In genomic region chr2:218642786-218643185, GRCh38 we compare ENCODE assay signal across 32 cellular contexts.
"Had no signal": no experiment of that assay in that cellular context is flagged by ENCODE, and none has a peak within 500 bp of the region (broad histone marks: within the 10 kb centered on the region; RNA-seq: fewer than 3 reads in every experiment).

No MANE protein-coding gene starts in this region.

- DNase-seq: activated CD4-positive, alpha-beta memory T cell treated with anti-CD3 and anti-CD28 coated beads, Interleukin-2, amount 10 ng/mL, durations not matched to agents 7 days and 5 days; activated CD4-positive, alpha-beta T cell treated with anti-CD3 and anti-CD28 coated beads for 1 hour; activated CD4-positive, alpha-beta T cell treated with anti-CD3 and anti-CD28 coated beads for 48 hours; activated CD4-positive, CD25-positive, alpha-beta regulatory T cell; activated gamma-delta T cell; activated naive CD4-positive, alpha-beta T cell treated with Interleukin-2 at 50 U/mL for 16 hours; activated T-cell treated with anti-CD3 and anti-CD28 coated beads, Interleukin-2, amount 50 U/mL, for 24 hours; anterior cingulate cortex; caudate nucleus; cerebellar nuclear complex; MM.1S; MV-4-11; NCI-H1092; NCI-H1436 treated with DMSO at 0.1 percent for 48 hours; NCI-H1694 treated with DMSO at 0.1 percent for 48 hours; NCI-H2029; NCI-H2171; NCI-H510A; NCI-H526; NCI-H748 treated with DMSO at 0.1 percent for 48 hours; PC-9; SHP77; SJCRH30; T1000; WERI-Rb-1 had no signal

- H3K9me3 ChIP-seq: SJCRH30 had no signal

- H3K4me1 ChIP-seq: SJCRH30 had no signal

- H3K9me3 Mint-ChIP-seq: activated CD4-positive, alpha-beta memory T cell treated with anti-CD3 and anti-CD28 coated beads, Interleukin-2, amount 10 ng/mL, durations not matched to agents 7 days and 5 days; activated naive CD4-positive, alpha-beta T cell treated with anti-CD3 and anti-CD28 coated beads, Interleukin-2, amount 50 U/mL, for 24 hours; activated T-cell treated with anti-CD3 and anti-CD28 coated beads, Interleukin-2, amount 50 U/mL, for 24 hours; activated T-helper 2 cell treated with anti-CD3 and anti-CD28 coated beads, Interferon-gamma antibody, Interleukin-2, Interleukin-4, amounts not matched to agents 10 μg/mL and 5 μg/mL and 100 μg/mL, durations not matched to agents 14 hours and 24 hours and 36 hours; brain had no signal

- H3K9ac ChIP-seq: KMS-11 had no signal

- H3K4me1 Mint-ChIP-seq: activated CD4-positive, alpha-beta memory T cell treated with anti-CD3 and anti-CD28 coated beads, Interleukin-2, amount 10 ng/mL, durations not matched to agents 7 days and 5 days; activated naive CD4-positive, alpha-beta T cell treated with anti-CD3 and anti-CD28 coated beads, Interleukin-2, amount 50 U/mL, for 24 hours; brain had no signal

- H3K4me2 ChIP-seq: KMS-11, PC-9 had no signal

- H3K27ac ChIP-seq: KMS-11, PC-9, SJCRH30, SK-N-MC, WERI-Rb-1 had no signal

- H3K27ac Mint-ChIP-seq: activated CD4-positive, alpha-beta memory T cell treated with anti-CD3 and anti-CD28 coated beads, Interleukin-2, amount 10 ng/mL, durations not matched to agents 7 days and 5 days; activated naive CD4-positive, alpha-beta T cell treated with anti-CD3 and anti-CD28 coated beads, Interleukin-2, amount 50 U/mL, for 24 hours; activated T-cell treated with anti-CD3 and anti-CD28 coated beads, Interleukin-2, amount 50 U/mL, for 24 hours; activated T-helper 2 cell treated with anti-CD3 and anti-CD28 coated beads, Interferon-gamma antibody, Interleukin-2, Interleukin-4, amounts not matched to agents 10 μg/mL and 5 μg/mL and 100 μg/mL, durations not matched to agents 14 hours and 24 hours and 36 hours had no signal

- H3K4me3 Mint-ChIP-seq: activated CD4-positive, alpha-beta memory T cell treated with anti-CD3 and anti-CD28 coated beads, Interleukin-2, amount 10 ng/mL, durations not matched to agents 7 days and 5 days; activated naive CD4-positive, alpha-beta T cell treated with anti-CD3 and anti-CD28 coated beads, Interleukin-2, amount 50 U/mL, for 24 hours; activated T-cell treated with anti-CD3 and anti-CD28 coated beads, Interleukin-2, amount 50 U/mL, for 24 hours; brain had no signal

- FAIRE-seq: bronchial epithelial cell, RCC 7860 had no signal

- H3K4me3 ChIP-seq: PC-9, SJCRH30, SK-N-MC had no signal

- H3K27me3 ChIP-seq: SJCRH30 had no signal

- H3K27me3 Mint-ChIP-seq: activated CD4-positive, alpha-beta memory T cell treated with anti-CD3 and anti-CD28 coated beads, Interleukin-2, amount 10 ng/mL, durations not matched to agents 7 days and 5 days; activated naive CD4-positive, alpha-beta T cell treated with anti-CD3 and anti-CD28 coated beads, Interleukin-2, amount 50 U/mL, for 24 hours; activated T-cell treated with anti-CD3 and anti-CD28 coated beads, Interleukin-2, amount 50 U/mL, for 24 hours; brain had no signal

- H2AFZ ChIP-seq: PC-9 had no signal
